ENCODE assay signal across 2 cellular contexts in the genomic region with DNA sequence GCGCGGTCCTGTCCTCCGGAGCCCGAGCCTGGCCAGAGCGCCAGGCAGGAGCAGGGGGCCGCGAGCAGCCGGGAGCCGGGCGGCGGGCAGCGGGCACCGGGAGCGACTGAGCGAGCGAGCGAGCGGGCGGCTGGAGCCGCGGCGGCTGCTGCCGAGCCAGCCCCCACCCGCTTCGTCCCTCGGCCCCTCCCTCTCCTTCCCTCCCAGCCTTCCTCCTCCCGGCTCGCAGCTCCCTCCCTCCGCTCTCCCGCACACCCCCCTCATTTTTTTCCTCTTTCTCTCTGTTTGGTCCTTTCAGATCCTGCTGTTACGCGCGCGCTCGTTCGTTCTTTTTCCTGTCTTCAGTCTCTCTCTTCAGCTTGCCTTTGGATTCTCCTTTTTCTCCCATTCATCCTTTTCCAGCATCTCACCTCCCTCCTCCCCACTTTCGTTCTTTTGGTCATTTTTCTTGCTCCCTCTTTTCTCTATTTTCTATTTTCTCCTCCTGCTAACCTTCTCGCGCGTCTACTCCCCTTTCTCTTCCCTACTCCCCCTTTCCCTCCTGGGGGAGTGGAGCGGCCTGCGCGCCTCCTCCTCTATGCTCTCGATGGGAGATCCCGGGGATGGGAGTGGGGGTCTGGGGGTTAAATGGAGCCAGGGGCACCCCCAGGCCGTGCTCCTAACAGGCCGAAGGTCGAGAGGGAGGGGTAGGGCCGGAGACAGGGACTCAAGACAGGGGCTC.
TF ChIP-seq lines count a peak whose summit lies in the region.

A gene (minus strand): TSS at position 108 of the 721 bp plus-strand sequence. CDS start 125,347 bp downstream, outside the sequence.

TF ChIP-seq in HCT116, 20 proteins besides CTCF, POLR2A, EP300 and RAD21 (continued from another document):
- TF ChIP-seq, protein P1, sequence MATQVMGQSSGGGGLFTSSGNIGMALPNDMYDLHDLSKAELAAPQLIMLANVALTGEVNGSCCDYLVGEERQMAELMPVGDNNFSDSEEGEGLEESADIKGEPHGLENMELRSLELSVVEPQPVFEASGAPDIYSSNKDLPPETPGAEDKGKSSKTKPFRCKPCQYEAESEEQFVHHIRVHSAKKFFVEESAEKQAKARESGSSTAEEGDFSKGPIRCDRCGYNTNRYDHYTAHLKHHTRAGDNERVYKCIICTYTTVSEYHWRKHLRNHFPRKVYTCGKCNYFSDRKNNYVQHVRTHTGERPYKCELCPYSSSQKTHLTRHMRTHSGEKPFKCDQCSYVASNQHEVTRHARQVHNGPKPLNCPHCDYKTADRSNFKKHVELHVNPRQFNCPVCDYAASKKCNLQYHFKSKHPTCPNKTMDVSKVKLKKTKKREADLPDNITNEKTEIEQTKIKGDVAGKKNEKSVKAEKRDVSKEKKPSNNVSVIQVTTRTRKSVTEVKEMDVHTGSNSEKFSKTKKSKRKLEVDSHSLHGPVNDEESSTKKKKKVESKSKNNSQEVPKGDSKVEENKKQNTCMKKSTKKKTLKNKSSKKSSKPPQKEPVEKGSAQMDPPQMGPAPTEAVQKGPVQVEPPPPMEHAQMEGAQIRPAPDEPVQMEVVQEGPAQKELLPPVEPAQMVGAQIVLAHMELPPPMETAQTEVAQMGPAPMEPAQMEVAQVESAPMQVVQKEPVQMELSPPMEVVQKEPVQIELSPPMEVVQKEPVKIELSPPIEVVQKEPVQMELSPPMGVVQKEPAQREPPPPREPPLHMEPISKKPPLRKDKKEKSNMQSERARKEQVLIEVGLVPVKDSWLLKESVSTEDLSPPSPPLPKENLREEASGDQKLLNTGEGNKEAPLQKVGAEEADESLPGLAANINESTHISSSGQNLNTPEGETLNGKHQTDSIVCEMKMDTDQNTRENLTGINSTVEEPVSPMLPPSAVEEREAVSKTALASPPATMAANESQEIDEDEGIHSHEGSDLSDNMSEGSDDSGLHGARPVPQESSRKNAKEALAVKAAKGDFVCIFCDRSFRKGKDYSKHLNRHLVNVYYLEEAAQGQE (IDR thresholded peaks at IDR 0.05; ENCODE audit: low read depth) = no peak
- TF ChIP-seq CEBPB (IDR thresholded peaks at IDR 0.05; ENCODE audit: low read depth) (no peak), EZH2 (IDR thresholded peaks at IDR 0.05) (no peak), EGR1 (IDR thresholded peaks at IDR 0.05; ENCODE audit: low read depth) (no peak), POLR2AphosphoS5 (IDR thresholded peaks at IDR 0.05; ENCODE audit: low read depth, low read length) (no peak), ZNF274 (IDR thresholded peaks at IDR 0.05; ENCODE audit: low read depth, low read length) (no peak), CBX3 (IDR thresholded peaks at IDR 0.05; ENCODE audit: low read depth) (no peak), ELF1 (IDR thresholded peaks at IDR 0.05; ENCODE audit: borderline replicate concordance, low read depth) (no peak), TCF7L2 (IDR thresholded peaks at IDR 0.05; ENCODE audit: borderline replicate concordance, extremely low read depth, insufficient read depth, insufficient read length) (no peak)
- TF ChIP-seq, protein P2, sequence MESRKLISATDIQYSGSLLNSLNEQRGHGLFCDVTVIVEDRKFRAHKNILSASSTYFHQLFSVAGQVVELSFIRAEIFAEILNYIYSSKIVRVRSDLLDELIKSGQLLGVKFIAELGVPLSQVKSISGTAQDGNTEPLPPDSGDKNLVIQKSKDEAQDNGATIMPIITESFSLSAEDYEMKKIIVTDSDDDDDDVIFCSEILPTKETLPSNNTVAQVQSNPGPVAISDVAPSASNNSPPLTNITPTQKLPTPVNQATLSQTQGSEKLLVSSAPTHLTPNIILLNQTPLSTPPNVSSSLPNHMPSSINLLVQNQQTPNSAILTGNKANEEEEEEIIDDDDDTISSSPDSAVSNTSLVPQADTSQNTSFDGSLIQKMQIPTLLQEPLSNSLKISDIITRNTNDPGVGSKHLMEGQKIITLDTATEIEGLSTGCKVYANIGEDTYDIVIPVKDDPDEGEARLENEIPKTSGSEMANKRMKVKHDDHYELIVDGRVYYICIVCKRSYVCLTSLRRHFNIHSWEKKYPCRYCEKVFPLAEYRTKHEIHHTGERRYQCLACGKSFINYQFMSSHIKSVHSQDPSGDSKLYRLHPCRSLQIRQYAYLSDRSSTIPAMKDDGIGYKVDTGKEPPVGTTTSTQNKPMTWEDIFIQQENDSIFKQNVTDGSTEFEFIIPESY (IDR thresholded peaks at IDR 0.05; ENCODE audit: extremely low read depth, insufficient replicate concordance, low read length) = no peak
TF ChIP-seq in HCT116: peak in this region for 0.

TF ChIP-seq in SK-N-SH, 30 proteins besides CTCF, POLR2A, EP300 and RAD21 (continued from another document):
- TF ChIP-seq, protein P2 (IDR thresholded peaks at IDR 0.05; ENCODE audit: borderline replicate concordance, low read depth) = no peak
- TF ChIP-seq SMC3 (IDR thresholded peaks at IDR 0.05; ENCODE audit: low read depth, low read length) (no peak), ELF1 (IDR thresholded peaks at IDR 0.05) (no peak), GABPA (IDR thresholded peaks at IDR 0.05; ENCODE audit: low read depth) (no peak), POLR2AphosphoS5 (IDR thresholded peaks at IDR 0.05; ENCODE audit: low read depth, low read length) (no peak), MXI1 (IDR thresholded peaks at IDR 0.05; ENCODE audit: low read depth, low read length) (no peak), CHD2 (IDR thresholded peaks at IDR 0.05; ENCODE audit: low read length, partially characterized antibody) (no peak), TEAD4 (IDR thresholded peaks at IDR 0.05; ENCODE audit: borderline replicate concordance, insufficient read depth) (no peak), SIN3A (IDR thresholded peaks at IDR 0.05; ENCODE audit: borderline replicate concordance, low read depth, low read length) (no peak), GATA2 (CRISPR knock-in tag; IDR thresholded peaks at IDR 0.05) (no peak), MEF2A (IDR thresholded peaks at IDR 0.05; ENCODE audit: borderline replicate concordance, low read depth) (no peak), NRF1 (IDR thresholded peaks at IDR 0.05; ENCODE audit: low read depth, low read length) (no peak), RFX5 (IDR thresholded peaks at IDR 0.05; ENCODE audit: low read length) (no peak)
- TF ChIP-seq, protein P3, sequence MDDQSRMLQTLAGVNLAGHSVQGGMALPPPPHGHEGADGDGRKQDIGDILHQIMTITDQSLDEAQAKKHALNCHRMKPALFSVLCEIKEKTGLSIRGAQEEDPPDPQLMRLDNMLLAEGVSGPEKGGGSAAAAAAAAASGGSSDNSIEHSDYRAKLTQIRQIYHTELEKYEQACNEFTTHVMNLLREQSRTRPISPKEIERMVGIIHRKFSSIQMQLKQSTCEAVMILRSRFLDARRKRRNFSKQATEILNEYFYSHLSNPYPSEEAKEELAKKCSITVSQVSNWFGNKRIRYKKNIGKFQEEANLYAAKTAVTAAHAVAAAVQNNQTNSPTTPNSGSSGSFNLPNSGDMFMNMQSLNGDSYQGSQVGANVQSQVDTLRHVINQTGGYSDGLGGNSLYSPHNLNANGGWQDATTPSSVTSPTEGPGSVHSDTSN (IDR thresholded peaks at IDR 0.05) = no peak
